23 cellular contexts compared by ENCODE assay signal in the genomic region with DNA sequence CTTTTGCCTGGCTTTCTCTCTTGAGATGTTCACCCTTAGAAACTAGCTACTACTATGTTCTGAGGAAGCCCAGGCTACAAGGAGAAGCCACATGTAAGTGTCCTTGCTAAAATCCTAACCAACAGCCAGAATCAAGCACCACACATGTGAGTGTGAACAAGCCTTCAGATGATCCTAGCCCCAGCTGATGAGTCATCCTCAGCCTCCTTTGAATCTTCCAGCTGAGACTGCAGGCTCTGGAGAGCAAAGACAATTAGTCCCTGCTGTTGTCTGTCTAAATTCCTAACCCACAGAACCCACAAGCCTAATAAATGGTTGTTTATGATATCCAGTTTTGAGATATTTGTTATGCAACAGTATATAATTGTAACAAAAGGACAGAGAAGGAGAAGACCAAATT.
DNase-seq lines count a peak whose midpoint lies in the region; ATAC-seq and TF ChIP-seq lines count a peak whose summit lies in the region.
"Had no signal": no experiment of that assay in that cellular context is flagged by ENCODE, and none has a peak within 500 bp of the region (broad histone marks: within the 10 kb centered on the region; RNA-seq: fewer than 3 reads in every experiment).

No MANE protein-coding gene starts in this region.

- no peaks in the 10 kb centered on the region for H3K36me3 Mint-ChIP-seq in GM23338 (ENCODE audit: low read depth)
- peaks cover 6% of the 10 kb centered on the region for H3K36me3 Mint-ChIP-seq in nephron progenitor cell (ENCODE audit: low read depth)
- H3K36me3 Mint-ChIP-seq: activated CD4-positive, alpha-beta memory T cell treated with anti-CD3 and anti-CD28 coated beads for 36 hours; CD8-positive, alpha-beta memory T cell; naive thymus-derived CD4-positive, alpha-beta T cell had no signal

- no peaks in the 10 kb centered on the region for H3K27me3 Mint-ChIP-seq in GM23338 (ENCODE audit: insufficient read depth, low read depth, poor library complexity)
- H3K27me3 Mint-ChIP-seq in nephron progenitor cell (ENCODE audit: low read depth, poor library complexity): no peaks in the 10 kb centered on the region
- H3K27me3 Mint-ChIP-seq: activated T-cell treated with anti-CD3 and anti-CD28 coated beads, Interleukin-2, amount 50 U/mL, for 24 hours; CD8-positive, alpha-beta memory T cell; naive thymus-derived CD4-positive, alpha-beta T cell had no signal

- no peaks in the 10 kb centered on the region for H3K36me3 ChIP-seq in GM23338 (ENCODE audit: insufficient read depth)
- H3K36me3 ChIP-seq in tibial artery: no peaks in the 10 kb centered on the region
- H3K36me3 ChIP-seq: lower lobe of right lung, uterus had no signal

- no peak overlapping the region for H3K4me3 ChIP-seq in GM23338
- H3K4me3 ChIP-seq in tibial artery: no peak overlapping the region
- H3K4me3 ChIP-seq: lower lobe of right lung, uterus had no signal

- H3K4me2 ChIP-seq in GM23338: no peak overlapping the region

- H3F3A ChIP-seq in GM23338 (replicated peaks; ENCODE audit: low read depth): no peaks in the 10 kb centered on the region

- in situ Hi-C loops in G401 (cut with HindIII; ENCODE audit: low sequenced_read_pairs): no loop called here

- H3K27ac ChIP-seq in GM23338 (ENCODE audit: low read depth): no peak overlapping the region
- H3K27ac ChIP-seq in foreskin keratinocyte: no peak overlapping the region
- H3K27ac ChIP-seq in tibial artery: no peak overlapping the region
- H3K27ac ChIP-seq: lower lobe of right lung, parathyroid adenoma, uterus had no signal

- no peaks in the 10 kb centered on the region for H3K9me3 ChIP-seq in tibial artery
- H3K9me3 ChIP-seq: lower lobe of right lung, uterus had no signal

- intact Hi-C loops in tibial artery (cut with DNase I; ENCODE audit: low total_unique reads): no loop called here

- H3K4me3 Mint-ChIP-seq in GM23338 (no peak overlapping the region), nephron progenitor cell (no peak overlapping the region)
- H3K4me3 Mint-ChIP-seq: activated CD4-positive, alpha-beta memory T cell treated with anti-CD3 and anti-CD28 coated beads for 36 hours; activated naive CD4-positive, alpha-beta T cell treated with anti-CD3 and anti-CD28 coated beads for 36 hours; activated T-cell treated with anti-CD3 and anti-CD28 coated beads, Interleukin-2, amount 50 U/mL, for 24 hours; CD8-positive, alpha-beta memory T cell; naive thymus-derived CD4-positive, alpha-beta T cell; WTC11 had no signal

- no peaks in the 10 kb centered on the region for H3K79me2 ChIP-seq in GM23338 (replicated peaks; ENCODE audit: insufficient read depth)
- H3K79me2 ChIP-seq: parathyroid adenoma had no signal

- H3K4me1 ChIP-seq in GM23338 (ENCODE audit: insufficient read depth) (no peaks in the 10 kb centered on the region), foreskin keratinocyte (no peaks in the 10 kb centered on the region), tibial artery (no peaks in the 10 kb centered on the region)
- H3K4me1 ChIP-seq: lower lobe of right lung, parathyroid adenoma, uterus had no signal

- H3K27ac Mint-ChIP-seq in GM23338 (no peak overlapping the region), nephron progenitor cell (peak overlapping the region; percentile 54)
- H3K27ac Mint-ChIP-seq: activated CD4-positive, alpha-beta memory T cell treated with anti-CD3 and anti-CD28 coated beads for 36 hours; activated naive CD4-positive, alpha-beta T cell treated with anti-CD3 and anti-CD28 coated beads for 36 hours; activated T-cell treated with anti-CD3 and anti-CD28 coated beads, Interleukin-2, amount 50 U/mL, for 24 hours; CD8-positive, alpha-beta memory T cell; naive thymus-derived CD4-positive, alpha-beta T cell; WTC11 had no signal

- 0 out of 2 replicates have a peak overlapping the region, but pooled peaks have one; percentile 5 for H2AFZ ChIP-seq in GM23338
- H2AFZ ChIP-seq: parathyroid adenoma had no signal

- H3K27me3 ChIP-seq in GM23338 (ENCODE audit: insufficient read depth) (no peaks in the 10 kb centered on the region), foreskin keratinocyte (no peaks in the 10 kb centered on the region), tibial artery (no peaks in the 10 kb centered on the region)
- H3K27me3 ChIP-seq: uterus had no signal

- no peaks in the 10 kb centered on the region for H4K20me1 ChIP-seq in GM23338 (replicated peaks; ENCODE audit: insufficient read depth)

- ATAC-seq in GM23338: no peak; the same call in 2 of the 3 replicates
- no peak for ATAC-seq in foreskin keratinocyte
- ATAC-seq in HG02623 (IDR thresholded peaks at IDR 0.05; ENCODE audit: unreplicated experiment): no peak
- no peak for ATAC-seq in GM18907 (IDR thresholded peaks at IDR 0.05; ENCODE audit: unreplicated experiment)
- ATAC-seq: lower lobe of right lung; naive thymus-derived CD4-positive, alpha-beta T cell; WTC11 had no signal

- no peak for TF ChIP-seq CTCF in GM23338 (conservative IDR thresholded peaks at IDR 0.05; ENCODE audit: low read depth in 2 of 2)
- no peak for TF ChIP-seq CTCF in foreskin keratinocyte (conservative IDR thresholded peaks at IDR 0.05)
- no peak for TF ChIP-seq CTCF in nephron progenitor cell (IDR thresholded peaks at IDR 0.05)
- no peak for TF ChIP-seq CTCF in tibial artery (IDR thresholded peaks at IDR 0.05)

- H3K9me3 Mint-ChIP-seq in GM23338 (peaks cover 2% of the 10 kb centered on the region; the same call in 1 of the 3 replicates), nephron progenitor cell (peaks cover 14% of the 10 kb centered on the region)

- no peaks in the 10 kb centered on the region for H3K9me2 ChIP-seq in GM23338 (ENCODE audit: insufficient read depth)

- DNase-seq in GM23338 (ENCODE audit: low spot score): no peak
- DNase-seq in OCI-M1 (lab: John Stamatoyannopoulos, UW): peak; percentile 34
- DNase-seq in foreskin keratinocyte: peak; percentile 2 to 25
- no peak for DNase-seq in nephron progenitor cell
- DNase-seq in G401 (ENCODE audit: low spot score): no peak
- DNase-seq in tibial artery: no peak
- DNase-seq: activated CD4-positive, alpha-beta memory T cell treated with anti-CD3 and anti-CD28 coated beads for 36 hours; activated naive CD4-positive, alpha-beta T cell treated with anti-CD3 and anti-CD28 coated beads for 36 hours; activated T-cell treated with anti-CD3 and anti-CD28 coated beads, Interleukin-2, amount 50 U/mL, for 24 hours; CD8-positive, alpha-beta memory T cell; IMR-90; lower lobe of right lung; naive thymus-derived CD4-positive, alpha-beta T cell; NCI-H1092 treated with DMSO at 0.1 percent for 48 hours; NCI-H2081; NCI-H510A treated with DMSO at 0.1 percent for 48 hours; small intestine; stimulated activated CD4-positive, alpha-beta T cell treated with anti-CD3 and anti-CD28 coated beads, Interleukin-4, amount 100 ng/mL, for 1 hour; uterus had no signal

- peaks cover 5% of the 10 kb centered on the region; the same call in 2 of the 3 replicates for H3K4me1 Mint-ChIP-seq in GM23338
- H3K4me1 Mint-ChIP-seq in nephron progenitor cell: no peaks in the 10 kb centered on the region
- H3K4me1 Mint-ChIP-seq: CD8-positive, alpha-beta memory T cell; naive thymus-derived CD4-positive, alpha-beta T cell had no signal

TF ChIP-seq in GM23338, 12 proteins besides CTCF, POLR2A, EP300 and RAD21 (continues in another document):
- TF ChIP-seq STAT1 (IDR thresholded peaks at IDR 0.05; ENCODE audit: unreplicated experiment): no peak
- TF ChIP-seq JUNB (IDR thresholded peaks at IDR 0.05; ENCODE audit: unreplicated experiment): no peak
- TF ChIP-seq, protein P1, sequence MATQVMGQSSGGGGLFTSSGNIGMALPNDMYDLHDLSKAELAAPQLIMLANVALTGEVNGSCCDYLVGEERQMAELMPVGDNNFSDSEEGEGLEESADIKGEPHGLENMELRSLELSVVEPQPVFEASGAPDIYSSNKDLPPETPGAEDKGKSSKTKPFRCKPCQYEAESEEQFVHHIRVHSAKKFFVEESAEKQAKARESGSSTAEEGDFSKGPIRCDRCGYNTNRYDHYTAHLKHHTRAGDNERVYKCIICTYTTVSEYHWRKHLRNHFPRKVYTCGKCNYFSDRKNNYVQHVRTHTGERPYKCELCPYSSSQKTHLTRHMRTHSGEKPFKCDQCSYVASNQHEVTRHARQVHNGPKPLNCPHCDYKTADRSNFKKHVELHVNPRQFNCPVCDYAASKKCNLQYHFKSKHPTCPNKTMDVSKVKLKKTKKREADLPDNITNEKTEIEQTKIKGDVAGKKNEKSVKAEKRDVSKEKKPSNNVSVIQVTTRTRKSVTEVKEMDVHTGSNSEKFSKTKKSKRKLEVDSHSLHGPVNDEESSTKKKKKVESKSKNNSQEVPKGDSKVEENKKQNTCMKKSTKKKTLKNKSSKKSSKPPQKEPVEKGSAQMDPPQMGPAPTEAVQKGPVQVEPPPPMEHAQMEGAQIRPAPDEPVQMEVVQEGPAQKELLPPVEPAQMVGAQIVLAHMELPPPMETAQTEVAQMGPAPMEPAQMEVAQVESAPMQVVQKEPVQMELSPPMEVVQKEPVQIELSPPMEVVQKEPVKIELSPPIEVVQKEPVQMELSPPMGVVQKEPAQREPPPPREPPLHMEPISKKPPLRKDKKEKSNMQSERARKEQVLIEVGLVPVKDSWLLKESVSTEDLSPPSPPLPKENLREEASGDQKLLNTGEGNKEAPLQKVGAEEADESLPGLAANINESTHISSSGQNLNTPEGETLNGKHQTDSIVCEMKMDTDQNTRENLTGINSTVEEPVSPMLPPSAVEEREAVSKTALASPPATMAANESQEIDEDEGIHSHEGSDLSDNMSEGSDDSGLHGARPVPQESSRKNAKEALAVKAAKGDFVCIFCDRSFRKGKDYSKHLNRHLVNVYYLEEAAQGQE (IDR thresholded peaks at IDR 0.05; ENCODE audit: unreplicated experiment): no peak

Comparison
In these comparisons a context has a peak if more than half of its experiments do, and no peak if none do; other contexts are left out.
1. DNase-seq: peak in OCI-M1 (single experiment) and foreskin keratinocyte (2 of 2); none in GM23338 (single experiment), nephron progenitor cell (single experiment), G401 (single experiment) and tibial artery (0 of 2).